33 cellular contexts compared by ENCODE assay signal in the genomic region with DNA sequence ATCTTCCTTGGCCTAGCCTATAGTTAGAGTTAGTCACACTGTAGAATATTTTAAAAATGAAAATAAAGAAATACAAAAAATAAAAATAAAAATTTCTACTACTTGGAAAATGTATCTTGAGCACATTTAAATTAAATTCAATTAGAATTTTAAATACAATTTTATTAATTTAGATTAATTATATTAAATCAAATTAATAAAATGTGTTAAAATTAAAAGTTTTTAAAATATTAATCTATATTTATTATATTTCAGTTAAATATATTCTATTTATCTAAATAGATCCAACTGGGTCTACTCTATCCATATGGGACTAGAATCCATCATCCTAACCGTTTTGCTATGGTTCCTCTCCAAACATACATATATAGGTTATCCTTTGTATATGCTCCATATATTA.
"Had no signal": no experiment of that assay in that cellular context is flagged by ENCODE, and none has a peak within 500 bp of the region (broad histone marks: within the 10 kb centered on the region; RNA-seq: fewer than 3 reads in every experiment).

No MANE protein-coding gene starts in this region.

- H3K4me3 Mint-ChIP-seq: activated CD4-positive, alpha-beta memory T cell treated with anti-CD3 and anti-CD28 coated beads for 36 hours; activated CD4-positive, alpha-beta T cell treated with anti-CD3 and anti-CD28 coated beads for 36 hours; activated CD4-positive, alpha-beta T cell treated with anti-CD3 and anti-CD28 coated beads, Interleukin-2, amount 10 ng/mL, durations not matched to agents 24 days and 14 days; activated CD8-positive, alpha-beta memory T cell treated with anti-CD3 and anti-CD28 coated beads, Interleukin-2, amount 10 ng/mL, durations not matched to agents 7 days and 5 days; activated CD8-positive, alpha-beta T cell treated with anti-CD3 and anti-CD28 coated beads, Interleukin-2, amount 10 ng/mL, durations not matched to agents 7 days and 5 days; activated naive CD4-positive, alpha-beta T cell treated with anti-CD3 and anti-CD28 coated beads for 36 hours; activated naive CD4-positive, alpha-beta T cell treated with anti-CD3 and anti-CD28 coated beads, Interleukin-2, amount 50 U/mL, for 24 hours; activated naive CD8-positive, alpha-beta T cell treated with anti-CD3 and anti-CD28 coated beads for 36 hours; activated naive CD8-positive, alpha-beta T cell treated with anti-CD3 and anti-CD28 coated beads, Interleukin-2, amount 50 U/mL, for 24 hours; activated T-helper 1 cell treated with anti-CD3 and anti-CD28 coated beads, Interleukin-12 subunit alpha, Interleukin-12 subunit beta, Interleukin-2, Interleukin-4 antibody, amounts not matched to agents 30 ng/mL and 10 ng/mL and 1 ng/mL, durations not matched to agents 14 hours and 24 hours and 36 hours had no signal

- H3K36me3 Mint-ChIP-seq: activated CD4-positive, alpha-beta memory T cell treated with anti-CD3 and anti-CD28 coated beads for 36 hours; activated CD8-positive, alpha-beta memory T cell treated with anti-CD3 and anti-CD28 coated beads, Interleukin-2, amount 10 ng/mL, durations not matched to agents 7 days and 5 days; activated naive CD4-positive, alpha-beta T cell treated with anti-CD3 and anti-CD28 coated beads, Interleukin-2, amount 50 U/mL, for 24 hours; activated naive CD8-positive, alpha-beta T cell treated with anti-CD3 and anti-CD28 coated beads for 36 hours had no signal

- H3K27me3 ChIP-seq: adrenal gland, body of pancreas, gastrocnemius medialis, heart left ventricle had no signal

- DNase-seq: activated CD4-positive, alpha-beta memory T cell treated with anti-CD3 and anti-CD28 coated beads for 36 hours; activated CD4-positive, alpha-beta T cell treated with anti-CD3 and anti-CD28 coated beads for 36 hours; activated CD4-positive, alpha-beta T cell treated with anti-CD3 and anti-CD28 coated beads, Interleukin-2, amount 10 ng/mL, durations not matched to agents 24 days and 14 days; activated CD4-positive, CD25-positive, alpha-beta regulatory T cell; activated CD4-positive, CD25-positive, alpha-beta regulatory T cell treated with anti-CD3 and anti-CD28 coated beads, Interleukin-2, amount 50 U/mL, for 72 hours; activated CD8-positive, alpha-beta memory T cell treated with anti-CD3 and anti-CD28 coated beads, Interleukin-2, amount 10 ng/mL, durations not matched to agents 7 days and 5 days; activated CD8-positive, alpha-beta memory T cell treated with anti-CD3 and anti-CD28 coated beads, Interleukin-2, amount 50 U/mL, for 4 hours; activated CD8-positive, alpha-beta T cell treated with anti-CD3 and anti-CD28 coated beads, Interleukin-2, amount 10 ng/mL, durations not matched to agents 7 days and 5 days; activated effector memory CD4-positive, alpha-beta T cell treated with anti-CD3 and anti-CD28 coated beads, Interleukin-2, amount 50 U/mL, for 16 hours; activated naive CD4-positive, alpha-beta T cell treated with anti-CD3 and anti-CD28 coated beads for 36 hours; activated naive CD8-positive, alpha-beta T cell treated with anti-CD3 and anti-CD28 coated beads for 36 hours; activated naive CD8-positive, alpha-beta T cell treated with anti-CD3 and anti-CD28 coated beads, Interleukin-2, amount 50 U/mL, for 24 hours; activated T-cell treated with anti-CD3 and anti-CD28 coated beads, Interleukin-2, amount 50 U/mL, for 1 hour; activated T-cell treated with anti-CD3 and anti-CD28 coated beads, Interleukin-2, amount 50 U/mL, for 48 hours; adrenal gland; amygdala; aorta; body of pancreas; caudate nucleus; cortex of kidney; dermis blood vessel endothelial cell; effector CD8-positive, alpha-beta T cell; foreskin fibroblast; gastrocnemius medialis; glutamatergic neuron; heart left ventricle; T-helper 2 cell; WERI-Rb-1 had no signal

- H3K4me1 Mint-ChIP-seq: activated CD4-positive, alpha-beta T cell treated with anti-CD3 and anti-CD28 coated beads for 36 hours; activated CD4-positive, alpha-beta T cell treated with anti-CD3 and anti-CD28 coated beads, Interleukin-2, amount 10 ng/mL, durations not matched to agents 24 days and 14 days; activated CD8-positive, alpha-beta memory T cell treated with anti-CD3 and anti-CD28 coated beads, Interleukin-2, amount 10 ng/mL, durations not matched to agents 7 days and 5 days; activated naive CD4-positive, alpha-beta T cell treated with anti-CD3 and anti-CD28 coated beads, Interleukin-2, amount 50 U/mL, for 24 hours; activated naive CD8-positive, alpha-beta T cell treated with anti-CD3 and anti-CD28 coated beads for 36 hours; activated naive CD8-positive, alpha-beta T cell treated with anti-CD3 and anti-CD28 coated beads, Interleukin-2, amount 50 U/mL, for 24 hours had no signal

- H3K4me1 ChIP-seq: adrenal gland, body of pancreas, gastrocnemius medialis, heart left ventricle had no signal

- ATAC-seq: activated CD4-positive, alpha-beta T cell treated with anti-CD3 and anti-CD28 coated beads for 36 hours; activated CD8-positive, alpha-beta memory T cell treated with anti-CD3 and anti-CD28 coated beads, Interleukin-2, amount 10 ng/mL, durations not matched to agents 7 days and 5 days; activated CD8-positive, alpha-beta T cell treated with anti-CD3 and anti-CD28 coated beads, Interleukin-2, amount 10 ng/mL, durations not matched to agents 7 days and 5 days; activated naive CD8-positive, alpha-beta T cell treated with anti-CD3 and anti-CD28 coated beads, Interleukin-2, amount 50 U/mL, for 24 hours; body of pancreas; esophagus mucosa; gastrocnemius medialis; heart left ventricle had no signal

- H3K27me3 Mint-ChIP-seq: activated CD4-positive, alpha-beta memory T cell treated with anti-CD3 and anti-CD28 coated beads for 36 hours; activated CD4-positive, alpha-beta T cell treated with anti-CD3 and anti-CD28 coated beads for 36 hours; activated CD4-positive, alpha-beta T cell treated with anti-CD3 and anti-CD28 coated beads, Interleukin-2, amount 10 ng/mL, durations not matched to agents 24 days and 14 days; activated CD8-positive, alpha-beta memory T cell treated with anti-CD3 and anti-CD28 coated beads, Interleukin-2, amount 10 ng/mL, durations not matched to agents 7 days and 5 days; activated naive CD4-positive, alpha-beta T cell treated with anti-CD3 and anti-CD28 coated beads, Interleukin-2, amount 50 U/mL, for 24 hours; activated naive CD8-positive, alpha-beta T cell treated with anti-CD3 and anti-CD28 coated beads for 36 hours; activated naive CD8-positive, alpha-beta T cell treated with anti-CD3 and anti-CD28 coated beads, Interleukin-2, amount 50 U/mL, for 24 hours had no signal

- H3K27ac Mint-ChIP-seq: activated CD4-positive, alpha-beta memory T cell treated with anti-CD3 and anti-CD28 coated beads for 36 hours; activated CD4-positive, alpha-beta T cell treated with anti-CD3 and anti-CD28 coated beads for 36 hours; activated CD4-positive, alpha-beta T cell treated with anti-CD3 and anti-CD28 coated beads, Interleukin-2, amount 10 ng/mL, durations not matched to agents 24 days and 14 days; activated CD8-positive, alpha-beta memory T cell treated with anti-CD3 and anti-CD28 coated beads, Interleukin-2, amount 10 ng/mL, durations not matched to agents 7 days and 5 days; activated CD8-positive, alpha-beta T cell treated with anti-CD3 and anti-CD28 coated beads, Interleukin-2, amount 10 ng/mL, durations not matched to agents 7 days and 5 days; activated naive CD4-positive, alpha-beta T cell treated with anti-CD3 and anti-CD28 coated beads for 36 hours; activated naive CD4-positive, alpha-beta T cell treated with anti-CD3 and anti-CD28 coated beads, Interleukin-2, amount 50 U/mL, for 24 hours; activated naive CD8-positive, alpha-beta T cell treated with anti-CD3 and anti-CD28 coated beads for 36 hours; activated naive CD8-positive, alpha-beta T cell treated with anti-CD3 and anti-CD28 coated beads, Interleukin-2, amount 50 U/mL, for 24 hours; activated T-helper 1 cell treated with anti-CD3 and anti-CD28 coated beads, Interleukin-12 subunit alpha, Interleukin-12 subunit beta, Interleukin-2, Interleukin-4 antibody, amounts not matched to agents 30 ng/mL and 10 ng/mL and 1 ng/mL, durations not matched to agents 14 hours and 24 hours and 36 hours; activated T-helper 2 cell treated with anti-CD3 and anti-CD28 coated beads, Interferon-gamma antibody, Interleukin-2, Interleukin-4, amounts not matched to agents 10 μg/mL and 5 μg/mL and 100 μg/mL, durations not matched to agents 14 hours and 24 hours and 36 hours had no signal

- H3K36me3 ChIP-seq: adrenal gland, gastrocnemius medialis, heart left ventricle, WERI-Rb-1 had no signal

- H3K4me3 ChIP-seq: adrenal gland, body of pancreas, gastrocnemius medialis, heart left ventricle had no signal

- FAIRE-seq: colon had no signal

- H3K27ac ChIP-seq: adrenal gland, body of pancreas, gastrocnemius medialis, heart left ventricle, WERI-Rb-1 had no signal

- H3K9me3 ChIP-seq: adrenal gland, body of pancreas, gastrocnemius medialis had no signal
